Comparison of ENCODE assay signal across 22 cellular contexts in genomic region chr5:135010502-135011354, GRCh38. TPM values are rescaled to one million over a fixed set of nuclear protein-coding genes. Genes with fewer than 3 reads are reported as not detected.
DNase-seq lines count a peak whose midpoint lies in the region; FAIRE-seq and TF ChIP-seq lines count a peak whose summit lies in the region.
"Had no signal": no experiment of that assay in that cellular context is flagged by ENCODE, and none has a peak within 500 bp of the region (broad histone marks: within the 10 kb centered on the region; RNA-seq: fewer than 3 reads in every experiment).

No MANE protein-coding gene starts in this region.

- H3K4me3 ChIP-seq in AG10803 (ENCODE audit: low read length): no peak overlapping the region
- H3K4me3 ChIP-seq in brain microvascular endothelial cell (ENCODE audit: low read depth, low read length): no peak overlapping the region
- H3K4me3 ChIP-seq in kidney (ENCODE audit: low read length in 2 of 2): no peak overlapping the region
- H3K4me3 ChIP-seq: ascending aorta, dorsolateral prefrontal cortex had no signal

- intact Hi-C loops in kidney (cut with DNase I): no loop called here

- no peak overlapping the region for H3K9ac ChIP-seq in kidney (ENCODE audit: low read length in 2 of 2)

- H3K27me3 Mint-ChIP-seq in HFFc6 (ENCODE audit: insufficient read depth): peaks cover 2% of the 10 kb centered on the region
- H3K27me3 Mint-ChIP-seq: activated CD4-positive, alpha-beta T cell treated with anti-CD3 and anti-CD28 coated beads, Interleukin-2, amount 10 ng/mL, durations not matched to agents 24 days and 14 days; activated T-helper 17 cell treated with anti-CD3 and anti-CD28 coated beads, Interleukin-2, amount 50 U/mL, for 72 hours; CD4-positive, CD25-positive, alpha-beta regulatory T cell had no signal

- in situ Hi-C loops in brain microvascular endothelial cell (cut with HindIII; ENCODE audit: low pct_ligation_motif_present, low sequenced_read_pairs): no loop called here

- TF ChIP-seq CTCF in AG10803 (conservative IDR thresholded peaks at IDR 0.05; ENCODE audit: low read length): peak; percentile 35; the same call in 1 of the 2 replicates
- peak; percentile 70 for TF ChIP-seq CTCF in HFFc6 (IDR thresholded peaks at IDR 0.05)
- peak; percentile 14 for TF ChIP-seq CTCF in brain microvascular endothelial cell (IDR thresholded peaks at IDR 0.05; ENCODE audit: low read depth, low read length, missing control alignments)
- TF ChIP-seq CTCF in kidney (IDR thresholded peaks at IDR 0.05; ENCODE audit: borderline replicate concordance, extremely low read depth, insufficient read depth): no peak

- H3K4me3 Mint-ChIP-seq in HFFc6: no peak overlapping the region
- H3K4me3 Mint-ChIP-seq: activated CD4-positive, alpha-beta T cell treated with anti-CD3 and anti-CD28 coated beads, Interleukin-2, amount 10 ng/mL, durations not matched to agents 24 days and 14 days; activated T-helper 17 cell treated with anti-CD3 and anti-CD28 coated beads, Interleukin-2, amount 50 U/mL, for 72 hours; CD4-positive, CD25-positive, alpha-beta regulatory T cell; immature natural killer cell; T-helper 2 cell treated with Interferon-gamma antibody and Interleukin-4, amounts not matched to agents 5 μg/mL and 100 μg/mL, for 36 hours; type B pancreatic cell had no signal

- H3K4me1 Mint-ChIP-seq in HFFc6 (ENCODE audit: low read depth): no peaks in the 10 kb centered on the region
- H3K4me1 Mint-ChIP-seq: activated CD4-positive, alpha-beta T cell treated with anti-CD3 and anti-CD28 coated beads, Interleukin-2, amount 10 ng/mL, durations not matched to agents 24 days and 14 days; activated T-helper 17 cell treated with anti-CD3 and anti-CD28 coated beads, Interleukin-2, amount 50 U/mL, for 72 hours; CD4-positive, CD25-positive, alpha-beta regulatory T cell; immature natural killer cell had no signal

- H3K27me3 ChIP-seq in brain microvascular endothelial cell (replicated peaks): no peaks in the 10 kb centered on the region
- H3K27me3 ChIP-seq: ascending aorta had no signal

- no peak for DNase-seq in AG10803 (ENCODE audit: low read depth)
- peak; percentile 8 for DNase-seq in HFFc6
- no peak for DNase-seq in brain microvascular endothelial cell
- DNase-seq in kidney: peak; percentile 37
- DNase-seq in RKO (ENCODE audit: low spot score): no peak
- no peak for DNase-seq in stimulated activated CD4-positive, alpha-beta T cell treated with anti-CD3 and anti-CD28 coated beads, Interleukin-4, amount 100 ng/mL, for 1 hour
- no peak for DNase-seq in nucleus accumbens (lab: John Stamatoyannopoulos, UW)
- no peak for DNase-seq in middle frontal gyrus (ENCODE audit: extremely low spot score, low spot score)
- DNase-seq: activated CD4-positive, alpha-beta T cell treated with anti-CD3 and anti-CD28 coated beads, Interleukin-2, amount 10 ng/mL, durations not matched to agents 24 days and 14 days; CD4-positive, CD25-positive, alpha-beta regulatory T cell; foreskin melanocyte; immature natural killer cell; NCI-H1105 treated with DMSO at 0.1 percent for 48 hours; NCI-H446 treated with DMSO at 0.1 percent for 48 hours; stimulated activated CD4-positive, alpha-beta T cell treated with anti-CD3 and anti-CD28 coated beads, Interleukin-1b, Interleukin-23, amount 100 ng/mL, for 48 hours had no signal

- no peak for FAIRE-seq in kidney (lab: Jason Lieb, UNC)
- FAIRE-seq: HTR-8/SVneo had no signal

- H3K36me3 ChIP-seq in brain microvascular endothelial cell (replicated peaks): no peaks in the 10 kb centered on the region
- no peaks in the 10 kb centered on the region for H3K36me3 ChIP-seq in kidney (ENCODE audit: control insufficient read depth in 1 of 2, insufficient read depth in 2 of 2, low read length in 2 of 2)
- H3K36me3 ChIP-seq: ascending aorta had no signal

- no peaks in the 10 kb centered on the region for H3K36me3 Mint-ChIP-seq in HFFc6 (ENCODE audit: low read depth)
- H3K36me3 Mint-ChIP-seq: immature natural killer cell, type B pancreatic cell had no signal

- no peaks in the 10 kb centered on the region for H3K9me3 ChIP-seq in kidney (ENCODE audit: control insufficient read depth in 1 of 2, low read length in 2 of 2)
- H3K9me3 ChIP-seq: ascending aorta had no signal

- no peak overlapping the region for H3K27ac Mint-ChIP-seq in HFFc6
- H3K27ac Mint-ChIP-seq: activated CD4-positive, alpha-beta T cell treated with anti-CD3 and anti-CD28 coated beads, Interleukin-2, amount 10 ng/mL, durations not matched to agents 24 days and 14 days; activated T-helper 17 cell treated with anti-CD3 and anti-CD28 coated beads, Interleukin-2, amount 50 U/mL, for 72 hours; CD4-positive, CD25-positive, alpha-beta regulatory T cell; T-helper 2 cell treated with Interferon-gamma antibody and Interleukin-4, amounts not matched to agents 5 μg/mL and 100 μg/mL, for 36 hours; type B pancreatic cell had no signal

- H3K27ac ChIP-seq in brain microvascular endothelial cell (no peak overlapping the region), kidney (ENCODE audit: low read depth in 2 of 2, low read length in 2 of 2) (no peak overlapping the region)
- H3K27ac ChIP-seq: ascending aorta, dorsolateral prefrontal cortex had no signal

- no peaks in the 10 kb centered on the region for H3K9me3 Mint-ChIP-seq in HFFc6
- H3K9me3 Mint-ChIP-seq: activated CD4-positive, alpha-beta T cell treated with anti-CD3 and anti-CD28 coated beads, Interleukin-2, amount 10 ng/mL, durations not matched to agents 24 days and 14 days; activated T-helper 17 cell treated with anti-CD3 and anti-CD28 coated beads, Interleukin-2, amount 50 U/mL, for 72 hours; immature natural killer cell; T-helper 2 cell treated with Interferon-gamma antibody and Interleukin-4, amounts not matched to agents 5 μg/mL and 100 μg/mL, for 36 hours; type B pancreatic cell had no signal

- H3K4me1 ChIP-seq in kidney (ENCODE audit: control insufficient read depth in 1 of 2, insufficient read depth in 1 of 2, low read depth in 1 of 2, low read length in 2 of 2): no peaks in the 10 kb centered on the region

RNA-seq across cellular contexts. Expression of gene PITX1, which starts 23.3 kb away (rescaled TPM):
- 10 to 100 TPM; 13.4 to 26.0 (median 14.8) TPM for total RNA-seq in HFFc6 (2021; fragmentation: NEBNext Ultra II Directional; extraction: Animal tissue kit (Norgen Biotek cat#: 25700))
- total RNA-seq in kidney: not detected
- polyA plus RNA-seq in kidney (ENCODE audit: insufficient read depth, low read depth, low replicate concordance): not detected
- total RNA-seq: activated T-helper 17 cell treated with anti-CD3 and anti-CD28 coated beads, Interleukin-2, amount 50 U/mL, for 72 hours; CD4-positive, CD25-positive, alpha-beta regulatory T cell; RPMI7951 had no signal
- polyA plus RNA-seq: CD4-positive, CD25-positive, alpha-beta regulatory T cell; immature natural killer cell had no signal

RNA-seq across cellular contexts. Expression of gene CATSPER3, which starts 43.0 kb away (rescaled TPM):
- total RNA-seq in HFFc6 (2021; fragmentation: NEBNext Ultra II Directional; extraction: Animal tissue kit (Norgen Biotek cat#: 25700)): under 1 TPM in 3 of 6 experiments, not detected in 3; 0.14 to 0.25 (median 0.19) TPM
- 1.4 TPM for total RNA-seq in kidney
- 1.4 TPM for polyA plus RNA-seq in kidney (ENCODE audit: insufficient read depth, low read depth, low replicate concordance)
- total RNA-seq: ascending aorta, RPMI7951 had no signal

Comparison
In these comparisons a context has a peak if more than half of its experiments do, and no peak if none do; other contexts are left out.
1. DNase-seq: peak in HFFc6 (single experiment) and kidney (single experiment); none in AG10803 (single experiment), brain microvascular endothelial cell (single experiment), RKO (single experiment), stimulated activated CD4-positive, alpha-beta T cell treated with anti-CD3 and anti-CD28 coated beads, Interleukin-4, amount 100 ng/mL, for 1 hour (single experiment), nucleus accumbens (0 of 56) and middle frontal gyrus (single experiment).
2. RNA of gene PITX1, which starts 23.3 kb away (total RNA-seq): 13.4 to 26.0 TPM in HFFc6; not detected in kidney (single experiment); every median in the first group is over 10 times any median in the second.